8 cellular contexts compared by ENCODE assay signal in the genomic region with DNA sequence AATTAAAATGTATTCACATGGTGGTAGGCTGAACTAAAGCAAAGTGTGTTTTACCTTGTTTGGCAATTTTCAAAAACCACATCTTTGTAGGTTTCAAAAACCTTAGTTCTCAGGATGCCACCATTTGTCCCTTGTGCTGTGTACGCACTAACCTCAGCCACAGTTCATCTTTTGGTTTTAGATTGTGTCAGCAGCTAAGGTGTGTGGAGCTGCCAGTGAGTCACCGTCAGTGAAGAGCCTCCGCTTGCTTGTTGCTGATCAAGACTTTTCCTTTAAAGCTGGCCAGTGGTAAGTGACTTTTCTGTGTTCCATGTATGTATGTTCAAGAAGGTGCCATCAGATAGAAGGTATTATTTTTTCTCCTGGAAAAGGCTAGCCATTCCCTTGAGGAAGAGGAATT. TPM values are rescaled to one million over a fixed set of nuclear protein-coding genes. Genes with fewer than 3 reads are reported as not detected.
DNase-seq lines count a peak whose midpoint lies in the region; ATAC-seq and TF ChIP-seq lines count a peak whose summit lies in the region.

No MANE protein-coding gene starts in this region.

- H3K4me3 Mint-ChIP-seq in activated T-helper 2 cell treated with anti-CD3 and anti-CD28 coated beads, Interferon-gamma antibody, Interleukin-2, Interleukin-4, amounts not matched to agents 10 μg/mL and 5 μg/mL and 100 μg/mL, durations not matched to agents 14 hours and 24 hours and 36 hours (ENCODE audit: low read depth), result peak overlapping the region; percentile 82
- H3K4me3 Mint-ChIP-seq in endothelial cell (ENCODE audit: unreplicated experiment), result no peak overlapping the region
- no peak overlapping the region for H3K4me3 Mint-ChIP-seq in stimulated activated memory B cell treated with anti-CD40 and anti-IgM and Interleukin-4, amounts not matched to agents 10 μg/mL and 1 μg/mL and 100 μg/mL, for 72 hours

- peak; percentile 61 for ATAC-seq in GM18907 (IDR thresholded peaks at IDR 0.05; ENCODE audit: unreplicated experiment)
- peak; percentile 80 for ATAC-seq in HG03378 (IDR thresholded peaks at IDR 0.05; ENCODE audit: unreplicated experiment)
- ATAC-seq in stimulated activated memory B cell treated with anti-CD40 and anti-IgM and Interleukin-4, amounts not matched to agents 10 μg/mL and 1 μg/mL and 100 μg/mL, for 72 hours, result no peak
- ATAC-seq in HG02938 (IDR thresholded peaks at IDR 0.05; ENCODE audit: unreplicated experiment), result no peak

- intact Hi-C loops in activated T-helper 2 cell treated with anti-CD3 and anti-CD28 coated beads, Interferon-gamma antibody, Interleukin-2, Interleukin-4, amounts not matched to agents 10 μg/mL and 5 μg/mL and 100 μg/mL, durations not matched to agents 14 hours and 24 hours and 36 hours (cut with micrococcal nuclease), result loop anchor here (1.0 to 10.0 kb wide), 3 partner anchors 21 to 949 kb away; partner anchors contain the start of genes OXNAD1 and RFTN1

- TF ChIP-seq CTCF in endothelial cell (IDR thresholded peaks at IDR 0.05; ENCODE audit: unreplicated experiment), result no peak

- no peaks in the 10 kb centered on the region for H3K9me3 Mint-ChIP-seq in activated T-helper 2 cell treated with anti-CD3 and anti-CD28 coated beads, Interferon-gamma antibody, Interleukin-2, Interleukin-4, amounts not matched to agents 10 μg/mL and 5 μg/mL and 100 μg/mL, durations not matched to agents 14 hours and 24 hours and 36 hours
- H3K9me3 Mint-ChIP-seq in endothelial cell (ENCODE audit: unreplicated experiment), result no peaks in the 10 kb centered on the region
- H3K9me3 Mint-ChIP-seq in stimulated activated memory B cell treated with anti-CD40 and anti-IgM and Interleukin-4, amounts not matched to agents 10 μg/mL and 1 μg/mL and 100 μg/mL, for 72 hours, result no peaks in the 10 kb centered on the region

- H3K4me1 Mint-ChIP-seq in activated T-helper 2 cell treated with anti-CD3 and anti-CD28 coated beads, Interferon-gamma antibody, Interleukin-2, Interleukin-4, amounts not matched to agents 10 μg/mL and 5 μg/mL and 100 μg/mL, durations not matched to agents 14 hours and 24 hours and 36 hours (ENCODE audit: low read depth), result peaks cover 73% of the 10 kb centered on the region
- H3K4me1 Mint-ChIP-seq in endothelial cell (ENCODE audit: unreplicated experiment), result peaks cover 8% of the 10 kb centered on the region
- H3K4me1 Mint-ChIP-seq in stimulated activated memory B cell treated with anti-CD40 and anti-IgM and Interleukin-4, amounts not matched to agents 10 μg/mL and 1 μg/mL and 100 μg/mL, for 72 hours, result peaks cover 19% of the 10 kb centered on the region

- DNase-seq in activated T-helper 2 cell treated with anti-CD3 and anti-CD28 coated beads, Interferon-gamma antibody, Interleukin-2, Interleukin-4, amounts not matched to agents 10 μg/mL and 5 μg/mL and 100 μg/mL, durations not matched to agents 14 hours and 24 hours and 36 hours (ENCODE audit: low spot score), result peak; percentile 60
- DNase-seq in stimulated activated CD4-positive, alpha-beta T cell treated with anti-CD3 and anti-CD28 coated beads, Interleukin-1b, Interleukin-23, amount 100 ng/mL, for 48 hours, result peak; percentile 81
- DNase-seq in endothelial cell (ENCODE audit: low spot score), result no peak
- no peak for DNase-seq in hippocampal formation (lab: John Stamatoyannopoulos, UW)

- peaks cover 46% of the 10 kb centered on the region for H3K36me3 Mint-ChIP-seq in activated T-helper 2 cell treated with anti-CD3 and anti-CD28 coated beads, Interferon-gamma antibody, Interleukin-2, Interleukin-4, amounts not matched to agents 10 μg/mL and 5 μg/mL and 100 μg/mL, durations not matched to agents 14 hours and 24 hours and 36 hours (ENCODE audit: low read depth)
- H3K36me3 Mint-ChIP-seq in endothelial cell (ENCODE audit: low read depth, unreplicated experiment), result peaks cover 5% of the 10 kb centered on the region
- peaks cover 33% of the 10 kb centered on the region for H3K36me3 Mint-ChIP-seq in stimulated activated memory B cell treated with anti-CD40 and anti-IgM and Interleukin-4, amounts not matched to agents 10 μg/mL and 1 μg/mL and 100 μg/mL, for 72 hours

- no peaks in the 10 kb centered on the region for H3K27me3 Mint-ChIP-seq in activated T-helper 2 cell treated with anti-CD3 and anti-CD28 coated beads, Interferon-gamma antibody, Interleukin-2, Interleukin-4, amounts not matched to agents 10 μg/mL and 5 μg/mL and 100 μg/mL, durations not matched to agents 14 hours and 24 hours and 36 hours (ENCODE audit: low read depth)
- no peaks in the 10 kb centered on the region for H3K27me3 Mint-ChIP-seq in endothelial cell (ENCODE audit: unreplicated experiment)
- no peaks in the 10 kb centered on the region for H3K27me3 Mint-ChIP-seq in stimulated activated memory B cell treated with anti-CD40 and anti-IgM and Interleukin-4, amounts not matched to agents 10 μg/mL and 1 μg/mL and 100 μg/mL, for 72 hours

- peak overlapping the region; percentile 83 for H3K27ac Mint-ChIP-seq in activated T-helper 2 cell treated with anti-CD3 and anti-CD28 coated beads, Interferon-gamma antibody, Interleukin-2, Interleukin-4, amounts not matched to agents 10 μg/mL and 5 μg/mL and 100 μg/mL, durations not matched to agents 14 hours and 24 hours and 36 hours
- H3K27ac Mint-ChIP-seq in endothelial cell (ENCODE audit: unreplicated experiment), result no peak overlapping the region
- H3K27ac Mint-ChIP-seq in stimulated activated memory B cell treated with anti-CD40 and anti-IgM and Interleukin-4, amounts not matched to agents 10 μg/mL and 1 μg/mL and 100 μg/mL, for 72 hours, result no peak overlapping the region

RNA-seq across cellular contexts. Expression of gene OXNAD1, which starts 21.1 kb away (rescaled TPM):
- 18.7 and 20.5 TPM in 2 replicates for total RNA-seq in activated T-helper 2 cell treated with anti-CD3 and anti-CD28 coated beads, Interferon-gamma antibody, Interleukin-2, Interleukin-4, amounts not matched to agents 10 μg/mL and 5 μg/mL and 100 μg/mL, durations not matched to agents 14 hours and 24 hours and 36 hours
- total RNA-seq in endothelial cell (ENCODE audit: unreplicated experiment), result 10.9 TPM

RNA-seq across cellular contexts. Expression of gene DPH3, which starts 21.4 kb away (rescaled TPM):
- 22.7 and 23.1 TPM in 2 replicates for total RNA-seq in activated T-helper 2 cell treated with anti-CD3 and anti-CD28 coated beads, Interferon-gamma antibody, Interleukin-2, Interleukin-4, amounts not matched to agents 10 μg/mL and 5 μg/mL and 100 μg/mL, durations not matched to agents 14 hours and 24 hours and 36 hours
- total RNA-seq in endothelial cell (ENCODE audit: unreplicated experiment), result 33.3 TPM

Comparison
In these comparisons a context has a peak if more than half of its experiments do, and no peak if none do; other contexts are left out.
1. ATAC-seq: peak in GM18907 (single experiment) and HG03378 (single experiment); none in stimulated activated memory B cell treated with anti-CD40 and anti-IgM and Interleukin-4, amounts not matched to agents 10 μg/mL and 1 μg/mL and 100 μg/mL, for 72 hours (single experiment) and HG02938 (single experiment).
2. DNase-seq: peak in activated T-helper 2 cell treated with anti-CD3 and anti-CD28 coated beads, Interferon-gamma antibody, Interleukin-2, Interleukin-4, amounts not matched to agents 10 μg/mL and 5 μg/mL and 100 μg/mL, durations not matched to agents 14 hours and 24 hours and 36 hours (single experiment) and stimulated activated CD4-positive, alpha-beta T cell treated with anti-CD3 and anti-CD28 coated beads, Interleukin-1b, Interleukin-23, amount 100 ng/mL, for 48 hours (single experiment); none in endothelial cell (single experiment) and hippocampal formation (0 of 2).